Comparison of ENCODE assay signal across 17 cellular contexts in genomic region chr18:48847807-48848486, GRCh38.
DNase-seq lines count a peak whose midpoint lies in the region; ATAC-seq, FAIRE-seq and TF ChIP-seq lines count a peak whose summit lies in the region.
"Had no signal": no experiment of that assay in that cellular context is flagged by ENCODE, and none has a peak within 500 bp of the region (broad histone marks: within the 10 kb centered on the region; RNA-seq: fewer than 3 reads in every experiment).

No MANE protein-coding gene starts in this region.

- H3K4me1 ChIP-seq in ascending aorta = peaks cover 15 to 37% of the 10 kb centered on the region in 2 donors
- H3K4me1 ChIP-seq in spleen = peaks cover 0 to 54% (median 39%) of the 10 kb centered on the region in 6 donors
- H3K4me1 ChIP-seq in small intestine (ENCODE audit: control insufficient read depth in 2 of 2, insufficient read depth in 1 of 2, low read depth in 1 of 2, low read length in 1 of 2) = peaks cover 0 to 2% of the 10 kb centered on the region in 2 donors

- H3K9me3 ChIP-seq in ascending aorta (no peaks in the 10 kb centered on the region), spleen (no peaks in the 10 kb centered on the region), small intestine (ENCODE audit: control insufficient read depth, low read depth) (no peaks in the 10 kb centered on the region)

- H3K27me3 ChIP-seq in ascending aorta (no peaks in the 10 kb centered on the region), spleen (replicated peaks in 1 of 7) (no peaks in the 10 kb centered on the region), small intestine (ENCODE audit: control insufficient read depth in 2 of 2, insufficient read depth in 2 of 2, low read length in 2 of 2) (no peaks in the 10 kb centered on the region)

- H3K4me3 ChIP-seq in ascending aorta (no peak overlapping the region), spleen (no peak overlapping the region), small intestine (ENCODE audit: low read depth in 1 of 2, low read length in 2 of 2) (no peak overlapping the region)

- ATAC-seq in left lobe of liver = peak; percentile 9
- ATAC-seq: CD8-positive, alpha-beta T cell; effector memory CD8-positive, alpha-beta T cell; naive thymus-derived CD8-positive, alpha-beta T cell had no signal

- TF ChIP-seq CTCF in ascending aorta (IDR thresholded peaks at IDR 0.05) = no peak
- no peak for TF ChIP-seq CTCF in spleen (IDR thresholded peaks at IDR 0.05 in 8 of 11, conservative IDR thresholded peaks at IDR 0.05 in 3 of 11)

- 89 to 94% (median 90%) methylated on average over 11 of the region's 11 CpGs for WGBS in spleen, 5 donors
- 85 to 92% (median 87%) methylated on average over 10 to 11 of the region's 11 CpGs for WGBS in small intestine, 3 donors

- intact Hi-C loops in ascending aorta (cut with DNase I) (no loop called here), spleen (cut with DNase I; ENCODE audit: low total_unique reads) (no loop called here)

- no peak for TF ChIP-seq POLR2A in spleen (IDR thresholded peaks at IDR 0.05)

- DNase-seq in NCI-H2227 (lab: John Stamatoyannopoulos, UW; ENCODE audit: unreplicated experiment) (peak; percentile 30), NCI-H2227 treated with DMSO at 0.1 percent for 48 hours (lab: John Stamatoyannopoulos, UW) (no peak), ascending aorta (ENCODE audit: low spot score in 2 of 2) (no peak), left lobe of liver (ENCODE audit: low spot score) (no peak), spleen (peak; percentile 69), NCI-H1930 (lab: John Stamatoyannopoulos, UW) (no peak), NCI-H446 treated with DMSO at 0.1 percent for 48 hours (lab: John Stamatoyannopoulos, UW) (no peak), small intestine (no peak)
- DNase-seq: 8988T; activated CD4-positive, CD25-positive, alpha-beta regulatory T cell treated with anti-CD3 and anti-CD28 coated beads, Interleukin-2, amount 50 U/mL, for 72 hours; amniotic stem cell; CD8-positive, alpha-beta T cell; effector memory CD8-positive, alpha-beta T cell; GDM1; MM.1S; OCI-M1 had no signal

- H3K36me3 ChIP-seq in ascending aorta = no peaks in the 10 kb centered on the region
- H3K36me3 ChIP-seq in spleen = no peaks in the 10 kb centered on the region
- H3K36me3 ChIP-seq in small intestine (ENCODE audit: control insufficient read depth in 2 of 2, insufficient read depth in 2 of 2, low read length in 2 of 2) = no peaks in the 10 kb centered on the region

- peak overlapping the region; percentile 41 to 64 for H3K27ac ChIP-seq in ascending aorta
- no peak overlapping the region for H3K27ac ChIP-seq in spleen
- H3K27ac ChIP-seq in small intestine (ENCODE audit: low read depth in 1 of 2, low read length in 1 of 2) = peak overlapping the region in 1 of 2 donors; percentile 41

- FAIRE-seq in small intestine (lab: Jason Lieb, UNC) = no peak

Comparison
In these comparisons a context has a peak if more than half of its experiments do, and no peak if none do; other contexts are left out.
1. DNase-seq: peak in NCI-H2227 (single experiment) and spleen (single experiment); none in NCI-H2227 treated with DMSO at 0.1 percent for 48 hours (single experiment), ascending aorta (0 of 2), left lobe of liver (single experiment), NCI-H1930 (0 of 2), NCI-H446 treated with DMSO at 0.1 percent for 48 hours (single experiment) and small intestine (single experiment).
2. H3K27ac ChIP-seq: peak in ascending aorta (2 of 2); none in spleen (0 of 8).